ENCODE assay signal across 14 cellular contexts in genomic region chr19:49216076-49216475, GRCh38. TPM values are rescaled to one million over a fixed set of nuclear protein-coding genes. Genes with fewer than 3 reads are reported as not detected.
DNase-seq lines count a peak whose midpoint lies in the region; ATAC-seq, FAIRE-seq and TF ChIP-seq lines count a peak whose summit lies in the region.
"Had no signal": no experiment of that assay in that cellular context is flagged by ENCODE, and none has a peak within 500 bp of the region (broad histone marks: within the 10 kb centered on the region; RNA-seq: fewer than 3 reads in every experiment).

No MANE protein-coding gene starts in this region.

- no peak overlapping the region for H3K9ac ChIP-seq in smooth muscle cell (ENCODE audit: low read depth)

- TF ChIP-seq CTCF in AG10803 (conservative IDR thresholded peaks at IDR 0.05; ENCODE audit: low read length) (no peak), smooth muscle cell (IDR thresholded peaks at IDR 0.05; ENCODE audit: borderline replicate concordance, insufficient read depth, poor library complexity, severe bottlenecking) (no peak)

- H3K27me3 ChIP-seq in smooth muscle cell (ENCODE audit: low read depth) = no peaks in the 10 kb centered on the region

- no peak for ATAC-seq in GM19351 (IDR thresholded peaks at IDR 0.05; ENCODE audit: unreplicated experiment)
- ATAC-seq: Panc1 had no signal

- no peaks in the 10 kb centered on the region for H3F3A ChIP-seq in smooth muscle cell (ENCODE audit: low read depth)

- FAIRE-seq in GM19239 (lab: Jason Lieb, UNC) = no peak

- no peaks in the 10 kb centered on the region for H4K20me1 ChIP-seq in smooth muscle cell (ENCODE audit: low read depth)

- H3K9me3 ChIP-seq in smooth muscle cell (replicated peaks; ENCODE audit: low read depth) = no peaks in the 10 kb centered on the region

- H3K79me2 ChIP-seq in smooth muscle cell (ENCODE audit: low read depth) = no peaks in the 10 kb centered on the region

- 80% methylated on average over 10 of the region's 10 CpGs for WGBS in smooth muscle cell (ENCODE audit: low lambda C conversion rate)

- H2AFZ ChIP-seq in smooth muscle cell (ENCODE audit: low read depth) = no peak overlapping the region

- H3K4me1 ChIP-seq in smooth muscle cell (ENCODE audit: low read depth) = no peaks in the 10 kb centered on the region

- H3K4me2 ChIP-seq in smooth muscle cell = no peak overlapping the region

- DNase-seq in AG10803 (ENCODE audit: low read depth) = peak; percentile 74
- DNase-seq in LHCN-M2 (ENCODE audit: low read depth) = peak; percentile 83
- peak; percentile 36 for DNase-seq in amniotic epithelial cell (ENCODE audit: low read depth)
- DNase-seq in iris pigment epithelial cell (ENCODE audit: low read depth) = peak; percentile 54
- no peak for DNase-seq in GM19239 (ENCODE audit: insufficient read length, low spot score)
- DNase-seq in smooth muscle cell (lab: John Stamatoyannopoulos, UW; ENCODE audit: unreplicated experiment) = no peak
- no peak for DNase-seq in cerebellum (ENCODE audit: low spot score)
- DNase-seq: H9, Karpas-422, NCI-H187, NCI-H526, T-helper 2 cell had no signal

- no peak overlapping the region for H3K4me3 ChIP-seq in AG10803 (ENCODE audit: low read length)
- H3K4me3 ChIP-seq in smooth muscle cell = no peak overlapping the region

- H3K36me3 ChIP-seq in smooth muscle cell (ENCODE audit: low read depth) = no peaks in the 10 kb centered on the region

- H3K27ac ChIP-seq in smooth muscle cell (ENCODE audit: low read depth) = no peak overlapping the region

RNA-seq across cellular contexts. Expression of gene TRPM4, which starts 58.5 kb away (rescaled TPM):
- total RNA-seq in LHCN-M2 (2014; rRNA removed) (13.9 and 14.2 TPM in 2 replicates), smooth muscle cell (15.0 and 27.7 TPM in 2 replicates), cerebellum (5.7 TPM)
- 18.9 TPM for polyA plus RNA-seq in LHCN-M2 (2012)
- 32.1 and 47.0 TPM in 2 replicates for polyA plus RNA-seq in smooth muscle cell

Comparison
In these comparisons a context has a peak if more than half of its experiments do, and no peak if none do; other contexts are left out.
1. DNase-seq: peak in AG10803 (single experiment), LHCN-M2 (single experiment), amniotic epithelial cell (single experiment) and iris pigment epithelial cell (single experiment); none in GM19239 (single experiment), smooth muscle cell (single experiment) and cerebellum (single experiment).